Comparison of ENCODE assay signal across 10 cellular contexts in the genomic region with DNA sequence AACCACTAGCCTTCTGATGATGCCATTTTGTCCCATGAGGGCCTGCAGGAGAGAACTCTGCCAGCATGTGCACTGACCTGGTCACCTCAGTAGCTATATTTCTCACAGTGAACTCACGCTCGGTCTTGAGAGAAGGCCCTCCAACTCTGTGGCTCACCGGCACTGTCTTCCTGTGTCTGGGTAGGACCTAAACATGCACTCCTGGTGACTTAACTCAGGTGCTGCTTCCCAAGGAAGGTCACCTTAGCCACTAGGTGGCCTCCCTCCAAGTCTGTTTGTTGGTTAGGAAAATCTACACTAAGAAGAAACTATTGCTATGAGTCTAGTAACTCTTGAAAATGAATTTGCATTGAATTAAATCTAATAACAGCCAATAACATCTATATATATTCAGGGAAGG. TPM values are rescaled to one million over a fixed set of nuclear protein-coding genes. Genes with fewer than 3 reads are reported as not detected.
A peak's percentile ranks its signal among the peaks of the same experiment; 100 is the strongest.
DNase-seq lines count a peak whose midpoint lies in the region; ATAC-seq, FAIRE-seq and TF ChIP-seq lines count a peak whose summit lies in the region.
"Had no signal": no experiment of that assay in that cellular context is flagged by ENCODE, and none has a peak within 500 bp of the region (broad histone marks: within the 10 kb centered on the region; RNA-seq: fewer than 3 reads in every experiment).

No MANE protein-coding gene starts in this region.

- no peaks in the 10 kb centered on the region for H3K9me3 ChIP-seq in HepG2 (ENCODE audit: low read length)

- no TSS peak for BruUV-seq in HepG2 (replicated peaks; lab: Mats Ljungman, UMichigan)

- no peak overlapping the region for H3K4me3 ChIP-seq in HepG2 (replicated peaks in 1 of 3; ENCODE audit: insufficient read depth in 1 of 3, low read depth in 2 of 3, low read length in 3 of 3)

- intact Hi-C loops in HepG2 (cut with micrococcal nuclease; ENCODE audit: unreplicated experiment), result no loop called here

- peaks cover 0 to 9% of the 10 kb centered on the region in 2 experiments; a peak in 1 of 5 replicates for H3K27me3 ChIP-seq in HepG2 (ENCODE audit: control insufficient read depth in 1 of 2, insufficient read depth in 2 of 2, low read length in 2 of 2)

- H3K4me1 ChIP-seq in HepG2 (ENCODE audit: insufficient read depth, low read length), result peaks cover 12% of the 10 kb centered on the region

- H3K9me3 Mint-ChIP-seq in activated CD4-positive, alpha-beta T cell treated with anti-CD3 and anti-CD28 coated beads, Interleukin-2, amount 10 ng/mL, durations not matched to agents 7 days and 5 days, result no peaks in the 10 kb centered on the region
- H3K9me3 Mint-ChIP-seq: brain had no signal

- H3K4me1 Mint-ChIP-seq in activated CD4-positive, alpha-beta T cell treated with anti-CD3 and anti-CD28 coated beads, Interleukin-2, amount 10 ng/mL, durations not matched to agents 7 days and 5 days, result peaks cover 27% of the 10 kb centered on the region

- CTCF ChIA-PET in activated CD4-positive, alpha-beta T cell treated with anti-CD3 and anti-CD28 coated beads, Interleukin-2, amount 10 ng/mL, durations not matched to agents 7 days and 5 days (lab: Charles Lee), result interaction anchor here (0.6 to 2.3 kb wide), 5 partner anchors 15 to 572 kb away, joined by 3 to 8 read pairs (median 4); partner anchors contain the start of gene TLR10
- CTCF ChIA-PET in HepG2 (lab: Yijun Ruan, JAX; ENCODE audit: low intra/inter-chr PET ratio, low total read pairs), result interaction anchor here (1.2 to 3.0 kb wide), 2 partner anchors 25 to 99 kb away, joined by 4 to 16 read pairs; partner anchors contain the start of genes TLR10 and TLR6

- no peaks in the 10 kb centered on the region for H3K27me3 Mint-ChIP-seq in activated CD4-positive, alpha-beta T cell treated with anti-CD3 and anti-CD28 coated beads, Interleukin-2, amount 10 ng/mL, durations not matched to agents 7 days and 5 days
- H3K27me3 Mint-ChIP-seq: brain had no signal

- H3K36me3 ChIP-seq in HepG2 (replicated peaks in 1 of 2; ENCODE audit: control insufficient read depth in 1 of 2, insufficient read depth in 2 of 2, low read length in 2 of 2), result no peaks in the 10 kb centered on the region

- no peak overlapping the region for H3K4me2 ChIP-seq in HepG2 (ENCODE audit: low read depth, low read length)

- in situ Hi-C loops in HepG2 (cut with HindIII; ENCODE audit: extremely low pct_ligation_motif_present, low pct_unique_long_range_greater_than_20kb), result loop anchor here (5.0 to 25.0 kb wide), 2 partner anchors 99 to 379 kb away; partner anchors contain the start of gene TLR6
- in situ Hi-C loops in G401 (cut with HindIII; ENCODE audit: low sequenced_read_pairs), result no loop called here

- H4K20me1 ChIP-seq in HepG2 (ENCODE audit: insufficient read depth, low read length), result no peaks in the 10 kb centered on the region

- no peak for TF ChIP-seq POLR2A in HepG2 (IDR thresholded peaks at IDR 0.05; ENCODE audit: insufficient read depth in 1 of 2, low read depth in 2 of 2, low read length in 2 of 2)

- no peak overlapping the region for H3K27ac ChIP-seq in HepG2 (ENCODE audit: extremely low read length, insufficient read depth, low read length)

- TF ChIP-seq RAD21 in HepG2 (CRISPR knock-in tag; IDR thresholded peaks at IDR 0.05), result no peak

- H2AFZ ChIP-seq in HepG2 (ENCODE audit: low read length), result no peak overlapping the region

- H3K9ac ChIP-seq in HepG2 (ENCODE audit: insufficient read depth, low read depth, low read length), result no peak overlapping the region

- peak; percentile 15 for DNase-seq in COR-L47 (lab: John Stamatoyannopoulos, UW)
- no peak for DNase-seq in GM20000 (ENCODE audit: low spot score)
- DNase-seq in activated CD4-positive, alpha-beta T cell treated with anti-CD3 and anti-CD28 coated beads, Interleukin-2, amount 10 ng/mL, durations not matched to agents 7 days and 5 days, result peak; percentile 24
- no peak for DNase-seq in HepG2 (ENCODE audit: low spot score)
- no peak for DNase-seq in DMS153 treated with DMSO at 0.1 percent for 48 hours (lab: John Stamatoyannopoulos, UW; ENCODE audit: unreplicated experiment)
- DNase-seq in G401 (ENCODE audit: low spot score), result no peak
- DNase-seq: occipital lobe had no signal

- H3K36me3 Mint-ChIP-seq in activated CD4-positive, alpha-beta T cell treated with anti-CD3 and anti-CD28 coated beads, Interleukin-2, amount 10 ng/mL, durations not matched to agents 7 days and 5 days (ENCODE audit: low read depth), result peaks cover 6% of the 10 kb centered on the region
- H3K36me3 Mint-ChIP-seq: brain had no signal

- no peak overlapping the region for H3K27ac Mint-ChIP-seq in activated CD4-positive, alpha-beta T cell treated with anti-CD3 and anti-CD28 coated beads, Interleukin-2, amount 10 ng/mL, durations not matched to agents 7 days and 5 days
- H3K27ac Mint-ChIP-seq: brain had no signal

- H3K4me3 Mint-ChIP-seq in activated CD4-positive, alpha-beta T cell treated with anti-CD3 and anti-CD28 coated beads, Interleukin-2, amount 10 ng/mL, durations not matched to agents 7 days and 5 days, result no peak overlapping the region
- H3K4me3 Mint-ChIP-seq: brain had no signal

- TF ChIP-seq CTCF in GM20000 (IDR thresholded peaks at IDR 0.05; ENCODE audit: extremely low read depth, missing control alignments), result peak; percentile 44
- TF ChIP-seq CTCF in HepG2 (CRISPR knock-in tag; IDR thresholded peaks at IDR 0.05), result peak; percentile 60

- no peaks in the 10 kb centered on the region for H3K79me2 ChIP-seq in HepG2 (ENCODE audit: insufficient read depth, low read length)

- ATAC-seq in HepG2 (peak; percentile 57), GM19455 (IDR thresholded peaks at IDR 0.05; ENCODE audit: unreplicated experiment) (no peak), HG03354 (IDR thresholded peaks at IDR 0.05; ENCODE audit: poor library complexity, severe bottlenecking, unreplicated experiment) (no peak)

- TF ChIP-seq EP300 in HepG2 (IDR thresholded peaks at IDR 0.05; ENCODE audit: low read depth in 2 of 2, low read length in 2 of 2) (no peak), HepG2 (CRISPR knock-in tag; IDR thresholded peaks at IDR 0.05; ENCODE audit: borderline replicate concordance) (no peak)

- FAIRE-seq in HepG2 (lab: Jason Lieb, UNC), result peak; percentile 66

- POLR2A ChIA-PET in activated CD4-positive, alpha-beta T cell treated with anti-CD3 and anti-CD28 coated beads, Interleukin-2, amount 10 ng/mL, durations not matched to agents 7 days and 5 days (lab: Charles Lee), result interaction anchor here (0.9 kb wide), 1 partner anchor 128 kb away, joined by 3 read pairs; no protein-coding TSS in a partner anchor
- POLR2A ChIA-PET in HepG2 (lab: Yijun Ruan, JAX), result no interaction called here

- no CpG with 5 or more reads among the region's 3 CpGs for WGBS in HepG2 (ENCODE audit: low lambda C conversion rate)

RNA-seq across cellular contexts. Expression of gene TLR10, which starts 24.8 kb away (rescaled TPM):
- under 1 TPM in 1 of 2 experiments, not detected in 1; 0.23 TPM for total RNA-seq in activated CD4-positive, alpha-beta T cell treated with anti-CD3 and anti-CD28 coated beads, Interleukin-2, amount 10 ng/mL, durations not matched to agents 7 days and 5 days
- not detected in 2 replicates for total RNA-seq in HepG2 (2016; rRNA removed; fragmentation: Illumina TruSeq; extraction: Trizol)
- total RNA-seq in HepG2 (2016; cell fraction: cytosol; rRNA removed; fragmentation: Illumina TruSeq; extraction: Trizol; ENCODE audit: low read depth), result not detected in 2 replicates
- total RNA-seq in HepG2 (2016; cell fraction: insoluble cytoplasmic fraction; rRNA removed; fragmentation: Illumina TruSeq; extraction: Trizol), result not detected in 2 replicates
- not detected in 2 replicates for total RNA-seq in HepG2 (2016; cell fraction: membrane; rRNA removed; fragmentation: Illumina TruSeq; extraction: Trizol)
- total RNA-seq in HepG2 (2016; cell fraction: nucleus; rRNA removed; fragmentation: Illumina TruSeq; extraction: Trizol), result not detected in 2 replicates
- polyA plus RNA-seq in HepG2 (2011; rRNA removed), result not detected in 2 replicates
- not detected in 2 replicates for polyA plus RNA-seq in HepG2 (2011; cell fraction: cytosol; rRNA removed)
- polyA plus RNA-seq in HepG2 (2011; cell fraction: nucleus; rRNA removed), result 0.03 TPM in 1 of 2 replicates, not detected in the other
- polyA plus RNA-seq in HepG2 (2012), result not detected in 2 replicates
- not detected in 2 replicates for polyA plus RNA-seq in HepG2 (2016; cell fraction: cytosol; fragmentation: Illumina TruSeq; extraction: Trizol; ENCODE audit: low read depth)
- not detected in 2 replicates for polyA plus RNA-seq in HepG2 (2016; cell fraction: insoluble cytoplasmic fraction; fragmentation: Illumina TruSeq; extraction: Trizol; ENCODE audit: low read depth)
- polyA plus RNA-seq in HepG2 (2016; cell fraction: membrane; fragmentation: Illumina TruSeq; extraction: Trizol; ENCODE audit: low read depth), result not detected in 2 replicates
- not detected in 2 replicates for polyA plus RNA-seq in HepG2 (2016; cell fraction: nucleus; fragmentation: Illumina TruSeq; extraction: Trizol; ENCODE audit: insufficient read depth, low read depth)
- polyA minus RNA-seq in HepG2 (2011; rRNA and poly(A)+ RNA removed; ENCODE audit: low replicate concordance), result not detected in 2 replicates
- polyA minus RNA-seq in HepG2 (2011; cell fraction: cytosol; rRNA and poly(A)+ RNA removed), result not detected in 2 replicates
- polyA minus RNA-seq in HepG2 (2011; cell fraction: nucleus; rRNA and poly(A)+ RNA removed), result not detected in 2 replicates
- not detected in 2 replicates for total RNA-seq in G401 (2014; rRNA removed; shearing (Covaris generic))

RNA-seq across cellular contexts. Expression of gene TLR1, which starts 46.6 kb away (rescaled TPM):
- total RNA-seq in activated CD4-positive, alpha-beta T cell treated with anti-CD3 and anti-CD28 coated beads, Interleukin-2, amount 10 ng/mL, durations not matched to agents 7 days and 5 days, result 10 to 100 TPM; 19.5 to 21.0 TPM
- 0.11 TPM in 1 of 2 replicates, not detected in the other for total RNA-seq in HepG2 (2016; rRNA removed; fragmentation: Illumina TruSeq; extraction: Trizol)
- not detected in 2 replicates for total RNA-seq in HepG2 (2016; cell fraction: cytosol; rRNA removed; fragmentation: Illumina TruSeq; extraction: Trizol; ENCODE audit: low read depth)
- 0.19 and 0.21 TPM in 2 replicates for total RNA-seq in HepG2 (2016; cell fraction: insoluble cytoplasmic fraction; rRNA removed; fragmentation: Illumina TruSeq; extraction: Trizol)
- total RNA-seq in HepG2 (2016; cell fraction: membrane; rRNA removed; fragmentation: Illumina TruSeq; extraction: Trizol), result 0.09 TPM in 1 of 2 replicates, not detected in the other
- 0.19 and 0.43 TPM in 2 replicates for total RNA-seq in HepG2 (2016; cell fraction: nucleus; rRNA removed; fragmentation: Illumina TruSeq; extraction: Trizol)
- polyA plus RNA-seq in HepG2 (2011; rRNA removed), result 0.08 TPM in 2 replicates
- 0.04 and 0.09 TPM in 2 replicates for polyA plus RNA-seq in HepG2 (2011; cell fraction: cytosol; rRNA removed)
- polyA plus RNA-seq in HepG2 (2011; cell fraction: nucleus; rRNA removed), result 0.05 and 0.07 TPM in 2 replicates
- polyA plus RNA-seq in HepG2 (2012), result 0.20 and 0.23 TPM in 2 replicates
- polyA plus RNA-seq in HepG2 (2016; cell fraction: cytosol; fragmentation: Illumina TruSeq; extraction: Trizol; ENCODE audit: low read depth), result not detected in 2 replicates
- not detected in 2 replicates for polyA plus RNA-seq in HepG2 (2016; cell fraction: insoluble cytoplasmic fraction; fragmentation: Illumina TruSeq; extraction: Trizol; ENCODE audit: low read depth)
- 0.18 TPM in 1 of 2 replicates, not detected in the other for polyA plus RNA-seq in HepG2 (2016; cell fraction: membrane; fragmentation: Illumina TruSeq; extraction: Trizol; ENCODE audit: low read depth)
- not detected in 2 replicates for polyA plus RNA-seq in HepG2 (2016; cell fraction: nucleus; fragmentation: Illumina TruSeq; extraction: Trizol; ENCODE audit: insufficient read depth, low read depth)
- polyA minus RNA-seq in HepG2 (2011; rRNA and poly(A)+ RNA removed; ENCODE audit: low replicate concordance), result 0.07 TPM in 1 of 2 replicates, not detected in the other
- not detected in 2 replicates for polyA minus RNA-seq in HepG2 (2011; cell fraction: cytosol; rRNA and poly(A)+ RNA removed)
- polyA minus RNA-seq in HepG2 (2011; cell fraction: nucleus; rRNA and poly(A)+ RNA removed), result 0.39 and 0.87 TPM in 2 replicates
- not detected in 2 replicates for total RNA-seq in G401 (2014; rRNA removed; shearing (Covaris generic))

Comparison
In these comparisons a context has a peak if more than half of its experiments do, and no peak if none do; other contexts are left out.
1. DNase-seq: peak in COR-L47 (single experiment) and activated CD4-positive, alpha-beta T cell treated with anti-CD3 and anti-CD28 coated beads, Interleukin-2, amount 10 ng/mL, durations not matched to agents 7 days and 5 days (single experiment); none in GM20000 (single experiment), HepG2 (single experiment), DMS153 treated with DMSO at 0.1 percent for 48 hours (single experiment) and G401 (single experiment).
2. RNA of gene TLR1, which starts 46.6 kb away (total RNA-seq): 19.5 to 21.0 TPM in activated CD4-positive, alpha-beta T cell treated with anti-CD3 and anti-CD28 coated beads, Interleukin-2, amount 10 ng/mL, durations not matched to agents 7 days and 5 days; 0.09 to 0.43 TPM in HepG2 and not detected in G401; every median in the first group is over 10 times any median in the second.